Comparison of ENCODE assay signal across 32 cellular contexts in the genomic region with DNA sequence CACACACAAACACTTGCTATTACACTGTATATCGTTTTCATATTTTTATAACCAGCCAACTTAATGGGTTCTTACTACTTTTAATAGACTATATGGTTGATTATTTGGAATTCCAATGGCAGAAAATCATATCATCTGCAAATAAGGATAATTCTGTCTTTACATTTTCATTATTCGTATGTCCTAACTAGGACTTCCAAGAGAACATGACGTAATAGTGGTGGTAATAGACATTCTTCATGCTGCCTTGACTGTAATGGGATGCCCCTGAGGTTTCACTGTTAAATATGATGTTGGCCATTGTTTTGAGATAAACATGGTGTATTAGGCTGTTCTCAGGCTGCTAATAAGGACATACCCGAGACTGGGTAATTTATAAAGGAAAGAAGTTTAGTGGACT. TPM values are rescaled to one million over a fixed set of nuclear protein-coding genes. Genes with fewer than 3 reads are reported as not detected.
A peak's percentile ranks its signal among the peaks of the same experiment; 100 is the strongest.
DNase-seq lines count a peak whose midpoint lies in the region; ATAC-seq, FAIRE-seq and TF ChIP-seq lines count a peak whose summit lies in the region.
"Had no signal": no experiment of that assay in that cellular context is flagged by ENCODE, and none has a peak within 500 bp of the region (broad histone marks: within the 10 kb centered on the region; RNA-seq: fewer than 3 reads in every experiment).

No MANE protein-coding gene starts in this region.

- H3K27ac ChIP-seq in K562 (ENCODE audit: extremely low read depth, low read depth, low read length) (no peak overlapping the region), neural progenitor cell (no peak overlapping the region), endodermal cell (ENCODE audit: low read depth, low read length) (no peak overlapping the region)
- H3K27ac ChIP-seq: BLaER1 had no signal

- no peak for TF ChIP-seq RAD21 in K562 (CRISPR knock-in tag; conservative IDR thresholded peaks at IDR 0.05 in 1 of 2, IDR thresholded peaks at IDR 0.05 in 1 of 2)

- POLR2A ChIA-PET in K562 (lab: Yijun Ruan, JAX), result no interaction called here

- TF ChIP-seq EP300 in K562 (IDR thresholded peaks at IDR 0.05; ENCODE audit: low read length), result no peak

- ATAC-seq in K562 (no peak), HG03354 (IDR thresholded peaks at IDR 0.05; ENCODE audit: poor library complexity, severe bottlenecking, unreplicated experiment) (no peak), HG02981 (IDR thresholded peaks at IDR 0.05; ENCODE audit: unreplicated experiment) (no peak)
- ATAC-seq: GM12878 had no signal

- H3K79me2 ChIP-seq in K562 (ENCODE audit: control insufficient read depth, insufficient read depth, low read length), result no peaks in the 10 kb centered on the region
- no peaks in the 10 kb centered on the region for H3K79me2 ChIP-seq in neural progenitor cell (ENCODE audit: low read depth)

- DNase-seq in LNCaP clone FGC (ENCODE audit: low read depth) (peak; percentile 7), MV-4-11 (lab: John Stamatoyannopoulos, UW) (peak; percentile 6), K562 (ENCODE audit: extremely low read depth in 1 of 4, low spot score in 3 of 4) (no peak), neural progenitor cell (ENCODE audit: low spot score) (no peak), endodermal cell (no peak)
- DNase-seq: 8988T; ACHN; BE2C; C1 segment of cervical spinal cord; CD4-positive, alpha-beta memory T cell; CD4-positive, CD25-positive, alpha-beta regulatory T cell; CD8-positive, alpha-beta memory T cell; COR-L47; DMS 273 treated with DMSO at 0.1 percent for 48 hours; DMS153; DMS53; DMS79; DND-41; EL; GDM1 had no signal

- H3K36me3 Mint-ChIP-seq in neural progenitor cell (no peaks in the 10 kb centered on the region), endodermal cell (ENCODE audit: low read depth) (no peaks in the 10 kb centered on the region)
- H3K36me3 Mint-ChIP-seq: CD14-positive monocyte; CD4-positive, alpha-beta memory T cell; CD4-positive, CD25-positive, alpha-beta regulatory T cell; CD8-positive, alpha-beta memory T cell had no signal

- in situ Hi-C loops in K562 (cut with MboI), result no loop called here

- no peak overlapping the region for H3K4me2 ChIP-seq in K562 (ENCODE audit: insufficient read depth, low read length)
- no peak overlapping the region for H3K4me2 ChIP-seq in neural progenitor cell
- H3K4me2 ChIP-seq: BLaER1 had no signal

- H3K9me1 ChIP-seq in K562 (ENCODE audit: control insufficient read depth, insufficient read depth, low read length), result no peaks in the 10 kb centered on the region

- H3K27me3 Mint-ChIP-seq in neural progenitor cell (ENCODE audit: insufficient read depth, low read depth) (no peaks in the 10 kb centered on the region), endodermal cell (ENCODE audit: insufficient read depth) (no peaks in the 10 kb centered on the region)
- H3K27me3 Mint-ChIP-seq: CD4-positive, CD25-positive, alpha-beta regulatory T cell had no signal

- H3K36me3 ChIP-seq in K562 (ENCODE audit: control insufficient read depth, insufficient read depth, low read length) (no peaks in the 10 kb centered on the region), neural progenitor cell (no peaks in the 10 kb centered on the region), endodermal cell (ENCODE audit: control insufficient read depth, insufficient read depth, low read length) (no peaks in the 10 kb centered on the region)
- H3K36me3 ChIP-seq: BE2C, BLaER1 had no signal

- H3K4me3 ChIP-seq in LNCaP clone FGC (ENCODE audit: low read depth, low read length), result no peak overlapping the region
- H3K4me3 ChIP-seq in K562, result no peak overlapping the region
- H3K4me3 ChIP-seq in neural progenitor cell, result no peak overlapping the region
- no peak overlapping the region for H3K4me3 ChIP-seq in endodermal cell (ENCODE audit: low read length)
- H3K4me3 ChIP-seq: BLaER1, GM12878 had no signal

- no peaks in the 10 kb centered on the region for H3K9me3 ChIP-seq in K562 (replicated peaks; ENCODE audit: control insufficient read depth, insufficient read depth, low read depth, low read length)
- H3K9me3 ChIP-seq in neural progenitor cell (ENCODE audit: low read depth), result no peaks in the 10 kb centered on the region
- no peaks in the 10 kb centered on the region for H3K9me3 ChIP-seq in endodermal cell (ENCODE audit: control insufficient read depth, low read length)
- H3K9me3 ChIP-seq: BE2C, BLaER1 had no signal

- intact Hi-C loops in K562 (cut with micrococcal nuclease), result no loop called here

- H3K9me3 Mint-ChIP-seq in neural progenitor cell (no peaks in the 10 kb centered on the region), endodermal cell (no peaks in the 10 kb centered on the region)
- H3K9me3 Mint-ChIP-seq: CD14-positive monocyte; CD4-positive, alpha-beta memory T cell had no signal

- H3K4me1 ChIP-seq in K562 (replicated peaks in 1 of 2; ENCODE audit: control insufficient read depth in 2 of 2, insufficient read depth in 2 of 2, low read length in 2 of 2), result no peaks in the 10 kb centered on the region
- H3K4me1 ChIP-seq in neural progenitor cell, result no peaks in the 10 kb centered on the region
- H3K4me1 ChIP-seq in endodermal cell (ENCODE audit: control insufficient read depth, insufficient read depth, low read length), result no peaks in the 10 kb centered on the region
- H3K4me1 ChIP-seq: BE2C, BLaER1 had no signal

- H3K9ac ChIP-seq in K562 (ENCODE audit: insufficient read depth in 1 of 2, low read depth in 2 of 2, low read length in 2 of 2) (no peak overlapping the region), neural progenitor cell (no peak overlapping the region), endodermal cell (ENCODE audit: extremely low read depth, low read length, poor library complexity, severe bottlenecking) (no peak overlapping the region)
- H3K9ac ChIP-seq: BLaER1 had no signal

- no peaks in the 10 kb centered on the region for H3K27me3 ChIP-seq in K562 (ENCODE audit: control insufficient read depth in 2 of 2, insufficient read depth in 2 of 2, low read length in 2 of 2)
- no peaks in the 10 kb centered on the region for H3K27me3 ChIP-seq in neural progenitor cell
- no peaks in the 10 kb centered on the region for H3K27me3 ChIP-seq in endodermal cell (ENCODE audit: control insufficient read depth, insufficient read depth, low read length, poor library complexity, severe bottlenecking)
- H3K27me3 ChIP-seq: BE2C, BLaER1 had no signal

- WGBS in K562 (ENCODE audit: insufficient coverage, low coverage, missing lambda C conversion rate), result 3% methylated on average over 3 of the region's 4 CpGs
- WGBS in endodermal cell (ENCODE audit: insufficient coverage in 1 of 2, insufficient read length in 1 of 2), 2 experiments, result 95 to 96% methylated on average over 3 of the region's 4 CpGs

- TF ChIP-seq CTCF in LNCaP clone FGC (IDR thresholded peaks at IDR 0.05; ENCODE audit: control insufficient read depth, extremely low read depth, insufficient read depth) (no peak), K562 (IDR thresholded peaks at IDR 0.05 in 2 of 3, conservative IDR thresholded peaks at IDR 0.05 in 1 of 3; ENCODE audit: insufficient read depth in 2 of 3, low read depth in 1 of 3, low read length in 3 of 3) (no peak), neural progenitor cell (IDR thresholded peaks at IDR 0.05) (no peak), endodermal cell (conservative IDR thresholded peaks at IDR 0.05) (no peak)

- H3K4me1 Mint-ChIP-seq in neural progenitor cell (no peaks in the 10 kb centered on the region), endodermal cell (no peaks in the 10 kb centered on the region)
- H3K4me1 Mint-ChIP-seq: CD14-positive monocyte; CD4-positive, alpha-beta memory T cell; CD4-positive, CD25-positive, alpha-beta regulatory T cell; CD8-positive, alpha-beta memory T cell had no signal

- no peak overlapping the region for H2AFZ ChIP-seq in K562 (ENCODE audit: low read depth, low read length)
- peak overlapping the region; percentile 35 for H2AFZ ChIP-seq in neural progenitor cell (replicated peaks)

- H3K4me3 Mint-ChIP-seq in neural progenitor cell, result no peak overlapping the region
- no peak overlapping the region for H3K4me3 Mint-ChIP-seq in endodermal cell
- H3K4me3 Mint-ChIP-seq: CD14-positive monocyte; CD4-positive, alpha-beta memory T cell; CD4-positive, CD25-positive, alpha-beta regulatory T cell; CD8-positive, alpha-beta memory T cell had no signal

- no peaks in the 10 kb centered on the region for H3F3A ChIP-seq in neural progenitor cell (ENCODE audit: low read depth)

- H3K27ac Mint-ChIP-seq in neural progenitor cell, result no peak overlapping the region
- H3K27ac Mint-ChIP-seq in endodermal cell, result no peak overlapping the region
- H3K27ac Mint-ChIP-seq: CD14-positive monocyte; CD4-positive, alpha-beta memory T cell; CD4-positive, CD25-positive, alpha-beta regulatory T cell; CD8-positive, alpha-beta memory T cell had no signal

- no TSS peak for BruUV-seq in K562 (replicated peaks; lab: Mats Ljungman, UMichigan)

- FAIRE-seq in K562 (lab: Jason Lieb, UNC), result no peak
- FAIRE-seq: A204.1, GM12878, GM12892, GM18507 had no signal

- CTCF ChIA-PET in K562 (lab: Yijun Ruan, JAX; ENCODE audit: low intra/inter-chr PET ratio), result no interaction called here

- H4K20me1 ChIP-seq in K562 (replicated peaks; ENCODE audit: control insufficient read depth, insufficient read depth, low read length) (no peaks in the 10 kb centered on the region), neural progenitor cell (ENCODE audit: low read depth) (no peaks in the 10 kb centered on the region)
- H4K20me1 ChIP-seq: BLaER1 had no signal

- no peak for TF ChIP-seq POLR2A in K562 (conservative IDR thresholded peaks at IDR 0.05)

TF ChIP-seq in K562, 482 proteins besides CTCF, POLR2A, EP300 and RAD21 (continues in another document):
- TF ChIP-seq SOX6 (IDR thresholded peaks at IDR 0.05), result no peak
- no peak for TF ChIP-seq IRF2 (CRISPR knock-in tag; IDR thresholded peaks at IDR 0.05)

RNA-seq across cellular contexts. Expression of a gene that starts 45.2 kb away (rescaled TPM):
- not detected in 2 replicates for total RNA-seq in K562 (2011; cell fraction: chromatin; rRNA removed; ENCODE audit: low replicate concordance)
- not detected in 2 replicates for total RNA-seq in K562 (2011; cell fraction: nucleolus; rRNA removed)
- total RNA-seq in K562 (2011; cell fraction: nucleoplasm; rRNA removed), result not detected in 2 replicates
- total RNA-seq in K562 (2014; rRNA removed) (not detected in 2 replicates), K562 (2014; rRNA removed; fragmentation: Illumina TruSeq; extraction: Trizol) (not detected in 2 replicates), K562 (2015; rRNA removed; fragmentation: Illumina TruSeq; extraction: Trizol) (not detected in 2 replicates), K562 (2021) (not detected in 2 replicates), neural progenitor cell (ENCODE audit: low replicate concordance) (not detected in 2 replicates), endodermal cell (not detected)
- polyA plus RNA-seq in K562 (2011; rRNA removed) (not detected in 2 replicates), K562 (2014; fragmentation: Illumina TruSeq; extraction: Trizol) (not detected in 2 replicates), K562 (2014; fragmentation: Nextera tagmentation; extraction: Ambion mirVana) (not detected), K562 (2014; rRNA removed) (not detected in 2 replicates)
- polyA plus RNA-seq in K562 (2011; cell fraction: cytosol; rRNA removed), result not detected in 2 replicates
- polyA plus RNA-seq in K562 (2011; cell fraction: nucleus; rRNA removed), result not detected in 2 replicates
- polyA plus RNA-seq in K562 (2012), result not detected in 2 replicates
- not detected in 2 replicates for polyA minus RNA-seq in K562 (2011; rRNA and poly(A)+ RNA removed)
- polyA minus RNA-seq in K562 (2011; cell fraction: cytosol; rRNA and poly(A)+ RNA removed), result not detected in 2 replicates
- polyA minus RNA-seq in K562 (2011; cell fraction: nucleus; rRNA and poly(A)+ RNA removed), result not detected in 2 replicates
- polyA plus RNA-seq in endodermal cell (2013, experiment 1 of 2), result not detected
- not detected for polyA plus RNA-seq in endodermal cell (2013, experiment 2 of 2)
- total RNA-seq: A673; CD4-positive, alpha-beta memory T cell; CD4-positive, CD25-positive, alpha-beta regulatory T cell; CD8-positive, alpha-beta memory T cell; Daoy; G401; GM12878 had no signal
- polyA plus RNA-seq: AG04450; CD14-positive monocyte; CD4-positive, alpha-beta memory T cell; CD4-positive, CD25-positive, alpha-beta regulatory T cell; CD8-positive, alpha-beta memory T cell; GM12878 had no signal

Comparison
In these comparisons a context has a peak if more than half of its experiments do, and no peak if none do; other contexts are left out.
1. DNase-seq: peak in LNCaP clone FGC (single experiment) and MV-4-11 (single experiment); none in K562 (0 of 4), neural progenitor cell (single experiment) and endodermal cell (single experiment).